ENCODE assay signal across 8 cellular contexts in the genomic region with DNA sequence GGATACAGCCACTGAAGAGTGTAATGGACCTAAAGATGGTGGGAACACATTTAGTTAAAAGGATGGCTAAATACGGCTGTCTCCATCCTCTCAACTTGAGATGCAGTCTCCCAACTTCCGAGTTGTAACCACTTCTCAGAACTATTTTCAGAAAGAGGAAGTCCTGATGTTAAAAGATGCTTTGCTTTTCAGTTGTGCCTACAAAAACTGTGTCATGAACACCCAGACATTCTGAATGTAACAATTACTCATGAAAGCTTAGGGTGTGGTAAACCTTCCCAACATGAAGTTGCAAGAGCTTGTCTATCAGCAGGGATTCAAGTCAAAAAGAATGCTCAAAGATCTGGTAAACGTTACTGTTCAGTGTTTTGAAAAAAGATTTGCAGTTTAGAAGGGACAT.
DNase-seq lines count a peak whose midpoint lies in the region; ATAC-seq, FAIRE-seq and TF ChIP-seq lines count a peak whose summit lies in the region.

No MANE protein-coding gene starts in this region.

- TF ChIP-seq POLR2A in H54 (IDR thresholded peaks at IDR 0.05; ENCODE audit: low read depth, low read length), result no peak

- H3K27me3 Mint-ChIP-seq in central memory CD8-positive, alpha-beta T cell, result no peaks in the 10 kb centered on the region
- H3K27me3 Mint-ChIP-seq in chondrocyte (ENCODE audit: low read depth), result no peaks in the 10 kb centered on the region

- FAIRE-seq in H54 (lab: Jason Lieb, UNC), result no peak

- no peak overlapping the region; the same call in 1 of the 2 replicates for H3K4me3 ChIP-seq in GM12864 (ENCODE audit: low read depth, low read length)

- H3K36me3 Mint-ChIP-seq in central memory CD8-positive, alpha-beta T cell (ENCODE audit: insufficient read depth), result peaks cover 51% of the 10 kb centered on the region
- H3K36me3 Mint-ChIP-seq in chondrocyte (ENCODE audit: low read depth), result peaks cover 5% of the 10 kb centered on the region

- peak overlapping the region; percentile 32 for H3K4me3 Mint-ChIP-seq in central memory CD8-positive, alpha-beta T cell
- no peak overlapping the region for H3K4me3 Mint-ChIP-seq in chondrocyte (ENCODE audit: unreplicated experiment)

- peak; percentile 43 for DNase-seq in GM12864 (ENCODE audit: low read depth)
- DNase-seq in central memory CD8-positive, alpha-beta T cell (ENCODE audit: low spot score in 2 of 2), result no peak
- no peak for DNase-seq in chondrocyte (ENCODE audit: low spot score)
- DNase-seq in H54 (ENCODE audit: insufficient read length, low spot score), result no peak
- no peak for DNase-seq in NCI-H1417 treated with DMSO at 0.1 percent for 48 hours (lab: John Stamatoyannopoulos, UW)
- DNase-seq in HCEC 1CT, result no peak

- no peaks in the 10 kb centered on the region for H3K9me3 Mint-ChIP-seq in central memory CD8-positive, alpha-beta T cell
- H3K9me3 Mint-ChIP-seq in chondrocyte (ENCODE audit: low read depth), result no peaks in the 10 kb centered on the region

- TF ChIP-seq CTCF in GM12864 (IDR thresholded peaks at IDR 0.05; ENCODE audit: low read depth, low read length, missing control alignments) (no peak), chondrocyte (IDR thresholded peaks at IDR 0.05) (no peak)

- H3K4me1 Mint-ChIP-seq in central memory CD8-positive, alpha-beta T cell, result peaks cover 40% of the 10 kb centered on the region
- H3K4me1 Mint-ChIP-seq in chondrocyte (ENCODE audit: low read depth), result no peaks in the 10 kb centered on the region

- ATAC-seq in GM21381 (IDR thresholded peaks at IDR 0.05; ENCODE audit: unreplicated experiment), result peak; percentile 89
- ATAC-seq in HG03521 (IDR thresholded peaks at IDR 0.05; ENCODE audit: unreplicated experiment), result peak; percentile 84
- peak; percentile 52 for ATAC-seq in central memory CD8-positive, alpha-beta T cell (replicated peaks; ENCODE audit: extremely low read depth, poor library complexity, severe bottlenecking)

- peak overlapping the region; percentile 63 for H3K27ac Mint-ChIP-seq in central memory CD8-positive, alpha-beta T cell (ENCODE audit: low read depth)
- no peak overlapping the region for H3K27ac Mint-ChIP-seq in chondrocyte (ENCODE audit: unreplicated experiment)
